Comparison of ENCODE assay signal across 30 cellular contexts in the genomic region with DNA sequence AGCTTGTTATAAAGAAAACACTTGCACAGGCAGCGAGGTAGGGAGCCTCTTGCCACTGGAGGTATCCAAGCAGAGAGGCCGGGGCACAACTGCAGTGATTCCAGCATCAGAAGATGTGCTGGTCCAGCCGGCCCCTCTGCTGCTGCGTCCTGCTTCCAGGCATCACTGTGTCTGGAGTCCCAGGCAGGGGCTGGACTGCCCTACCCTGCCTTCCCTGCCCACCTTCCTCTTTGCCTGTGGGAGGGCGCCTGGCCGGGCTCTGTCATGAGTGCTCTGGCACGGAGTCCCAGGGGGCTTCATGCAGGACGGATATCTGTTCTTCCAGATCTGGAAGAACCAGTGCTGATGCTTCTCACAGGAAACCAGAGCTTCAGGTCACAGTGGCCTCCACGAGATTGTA.
"Had no signal": no experiment of that assay in that cellular context is flagged by ENCODE, and none has a peak within 500 bp of the region (broad histone marks: within the 10 kb centered on the region; RNA-seq: fewer than 3 reads in every experiment).

No MANE protein-coding gene starts in this region.

- H3K27ac ChIP-seq: epithelial cell of prostate, gastroesophageal sphincter, heart left ventricle, hepatocyte, left lung, parathyroid adenoma, right lobe of liver, suprapubic skin, transverse colon, upper lobe of right lung, uterus had no signal

- H3K4me1 ChIP-seq: gastroesophageal sphincter, heart left ventricle, left lung, parathyroid adenoma, right lobe of liver, suprapubic skin, transverse colon, upper lobe of right lung, uterus had no signal

- H3K4me3 ChIP-seq: gastroesophageal sphincter, heart left ventricle, hepatocyte, left lung, mucosa of descending colon, right lobe of liver, suprapubic skin, transverse colon, upper lobe of right lung, uterus had no signal

- H3K4me3 Mint-ChIP-seq: dendritic cell treated with granulocyte-macrophage colony-stimulating factor and Interleukin-4, amounts not matched to agents 40 ng/mL and 50 ng/mL, for 4 days; endodermal cell; mesothelial cell of epicardium; naive B cell; natural killer cell treated with Interleukin-12 subunit alpha and Interleukin-12 subunit beta and Interleukin-15 and Interleukin-18, amount 100 ng/mL, for 72 hours; neural crest cell; stimulated activated naive CD8-positive, alpha-beta T cell treated with anti-CD3 and anti-CD28 coated beads, Interleukin-15, amount 100 ng/mL, for 72 hours had no signal

- DNase-seq: effector CD8-positive, alpha-beta T cell; endodermal cell; foreskin fibroblast; left cardiac atrium; left lung; mesenchymal stem cell; mucosa of descending colon; naive B cell; right lobe of liver; small intestine; stimulated activated CD4-positive, alpha-beta T cell treated with anti-CD3 and anti-CD28 coated beads, Interleukin-15, amount 100 ng/mL, for 24 hours; stimulated activated CD4-positive, alpha-beta T cell treated with anti-CD3 and anti-CD28 coated beads, Interleukin-4, amount 100 ng/mL, for 1 hour; stimulated activated CD8-positive, alpha-beta memory T cell treated with anti-CD3 and anti-CD28 coated beads, Interleukin-4, amount 100 ng/mL, for 48 hours; stimulated activated naive CD4-positive, alpha-beta T cell; stimulated activated naive CD8-positive, alpha-beta T cell treated with anti-CD3 and anti-CD28 coated beads, Interleukin-15, amount 100 ng/mL, for 72 hours; transverse colon; upper lobe of right lung; uterus had no signal

- H3K36me3 Mint-ChIP-seq: mesothelial cell of epicardium; naive B cell; natural killer cell treated with Interleukin-12 subunit alpha and Interleukin-12 subunit beta and Interleukin-15 and Interleukin-18, amount 100 ng/mL, for 72 hours had no signal

- H3K4me2 ChIP-seq: hepatocyte had no signal

- H3K9ac ChIP-seq: parathyroid adenoma had no signal

- ATAC-seq: esophagus mucosa; gastroesophageal sphincter; heart left ventricle; left cardiac atrium; left lung; mucosa of descending colon; natural killer cell treated with Interleukin-12 subunit alpha and Interleukin-12 subunit beta and Interleukin-15 and Interleukin-18, amount 100 ng/mL, for 72 hours; right lobe of liver; stimulated activated naive CD8-positive, alpha-beta T cell treated with anti-CD3 and anti-CD28 coated beads, Interleukin-15, amount 100 ng/mL, for 72 hours; upper lobe of right lung had no signal

- H3K27me3 ChIP-seq: gastroesophageal sphincter, hepatocyte, right lobe of liver, transverse colon, uterus had no signal

- H3K36me3 ChIP-seq: gastroesophageal sphincter, heart left ventricle, left lung, right lobe of liver, suprapubic skin, transverse colon, upper lobe of right lung, uterus had no signal

- H3K9me3 ChIP-seq: gastroesophageal sphincter, heart left ventricle, left lung, mucosa of descending colon, right lobe of liver, suprapubic skin, transverse colon, upper lobe of right lung, uterus had no signal

- H3K9me3 Mint-ChIP-seq: dendritic cell treated with granulocyte-macrophage colony-stimulating factor and Interleukin-4, amounts not matched to agents 40 ng/mL and 50 ng/mL, for 4 days; endodermal cell; mesothelial cell of epicardium; natural killer cell treated with Interleukin-12 subunit alpha and Interleukin-12 subunit beta and Interleukin-15 and Interleukin-18, amount 100 ng/mL, for 72 hours; neural crest cell; stimulated activated naive CD8-positive, alpha-beta T cell treated with anti-CD3 and anti-CD28 coated beads, Interleukin-15, amount 100 ng/mL, for 72 hours had no signal

- H3K4me1 Mint-ChIP-seq: endodermal cell; mesothelial cell of epicardium; stimulated activated naive CD8-positive, alpha-beta T cell treated with anti-CD3 and anti-CD28 coated beads, Interleukin-15, amount 100 ng/mL, for 72 hours had no signal

- H2AFZ ChIP-seq: hepatocyte, parathyroid adenoma had no signal

- H3K27ac Mint-ChIP-seq: dendritic cell treated with granulocyte-macrophage colony-stimulating factor and Interleukin-4, amounts not matched to agents 40 ng/mL and 50 ng/mL, for 4 days; endodermal cell; mesothelial cell of epicardium; naive B cell; natural killer cell treated with Interleukin-12 subunit alpha and Interleukin-12 subunit beta and Interleukin-15 and Interleukin-18, amount 100 ng/mL, for 72 hours; progenitor cell of endocrine pancreas; stimulated activated naive CD8-positive, alpha-beta T cell treated with anti-CD3 and anti-CD28 coated beads, Interleukin-15, amount 100 ng/mL, for 72 hours had no signal
